9 cellular contexts compared by ENCODE assay signal in genomic region chr5:32283539-32284377, GRCh38. TPM values are rescaled to one million over a fixed set of nuclear protein-coding genes. Genes with fewer than 3 reads are reported as not detected.
DNase-seq lines count a peak whose midpoint lies in the region; ATAC-seq lines count a peak whose summit lies in the region.
"Had no signal": no experiment of that assay in that cellular context is flagged by ENCODE, and none has a peak within 500 bp of the region (broad histone marks: within the 10 kb centered on the region; RNA-seq: fewer than 3 reads in every experiment).

No MANE protein-coding gene starts in this region.

- H3K36me3 ChIP-seq in trophoblast cell (ENCODE audit: control insufficient read depth in 1 of 2, insufficient read depth in 2 of 2, low read length in 2 of 2), result no peaks in the 10 kb centered on the region

- H3K4me3 Mint-ChIP-seq in activated naive CD8-positive, alpha-beta T cell treated with anti-CD3 and anti-CD28 coated beads, Interleukin-2, amount 50 U/mL, for 24 hours, result no peak overlapping the region

- no peak overlapping the region for H4K12ac ChIP-seq in trophoblast cell (ENCODE audit: low read depth, low read length)

- no peak overlapping the region for H4K91ac ChIP-seq in trophoblast cell (ENCODE audit: low read depth, low read length)

- H3K9ac ChIP-seq in trophoblast cell (ENCODE audit: low read length), result no peak overlapping the region

- no peaks in the 10 kb centered on the region for H3K9me3 Mint-ChIP-seq in activated naive CD8-positive, alpha-beta T cell treated with anti-CD3 and anti-CD28 coated beads, Interleukin-2, amount 50 U/mL, for 24 hours

- H2AK5ac ChIP-seq in trophoblast cell (ENCODE audit: low read length), result no peak overlapping the region

- H3K9me3 ChIP-seq in trophoblast cell (ENCODE audit: insufficient read depth, low read depth, low read length), result peaks cover 1% of the 10 kb centered on the region

- H4K8ac ChIP-seq in trophoblast cell (ENCODE audit: low read depth, low read length), result no peak overlapping the region

- H3K23ac ChIP-seq in trophoblast cell (ENCODE audit: low read length), result no peak overlapping the region

- no peak overlapping the region for H3K27ac Mint-ChIP-seq in activated naive CD8-positive, alpha-beta T cell treated with anti-CD3 and anti-CD28 coated beads, Interleukin-2, amount 50 U/mL, for 24 hours

- H3K36me3 Mint-ChIP-seq in activated naive CD8-positive, alpha-beta T cell treated with anti-CD3 and anti-CD28 coated beads, Interleukin-2, amount 50 U/mL, for 24 hours (ENCODE audit: low read depth), result peaks cover 14% of the 10 kb centered on the region

- no peak overlapping the region for H3K18ac ChIP-seq in trophoblast cell (ENCODE audit: low read length)

- ATAC-seq in activated CD4-positive, CD25-positive, alpha-beta regulatory T cell treated with anti-CD3 and anti-CD28 coated beads, Interleukin-2, amount 50 U/mL, for 24 hours, result peak; percentile 71 to 78
- ATAC-seq in HG03045 (IDR thresholded peaks at IDR 0.05; ENCODE audit: unreplicated experiment), result peak; percentile 47
- peak; percentile 86 for ATAC-seq in activated naive CD8-positive, alpha-beta T cell treated with anti-CD3 and anti-CD28 coated beads, Interleukin-2, amount 50 U/mL, for 24 hours

- no peak overlapping the region for H2AFZ ChIP-seq in trophoblast cell (ENCODE audit: insufficient read depth, low read length, poor library complexity)

- no peak overlapping the region for H2BK12ac ChIP-seq in trophoblast cell (ENCODE audit: low read length)

- H3K4ac ChIP-seq in trophoblast cell (ENCODE audit: low read depth, low read length), result no peak overlapping the region

- peaks cover 39% of the 10 kb centered on the region for H3K4me1 Mint-ChIP-seq in activated naive CD8-positive, alpha-beta T cell treated with anti-CD3 and anti-CD28 coated beads, Interleukin-2, amount 50 U/mL, for 24 hours

- no peak overlapping the region for H3K4me3 ChIP-seq in trophoblast cell (ENCODE audit: low read depth, low read length)

- H3K4me2 ChIP-seq in trophoblast cell (ENCODE audit: low read length), result no peak overlapping the region

- no peaks in the 10 kb centered on the region for H3K27me3 ChIP-seq in trophoblast cell (ENCODE audit: insufficient read depth, low read length)

- H3K14ac ChIP-seq in trophoblast cell (ENCODE audit: low read length), result no peak overlapping the region

- no peak overlapping the region for H2BK120ac ChIP-seq in trophoblast cell (ENCODE audit: insufficient read depth, low read length, poor library complexity)

- no peak overlapping the region for H3K27ac ChIP-seq in trophoblast cell (ENCODE audit: low read depth, low read length)

- no CpG with 5 or more reads among the region's 9 CpGs for WGBS in trophoblast cell (ENCODE audit: extremely low coverage, insufficient coverage, insufficient read length)

- peaks cover 0 to 2% of the 10 kb centered on the region in 2 experiments for H3K4me1 ChIP-seq in trophoblast cell (ENCODE audit: control insufficient read depth in 1 of 2, insufficient read depth in 2 of 2, low read length in 2 of 2)

- no peaks in the 10 kb centered on the region for H3K79me1 ChIP-seq in trophoblast cell (ENCODE audit: low read length)

- H3K27me3 Mint-ChIP-seq in activated naive CD8-positive, alpha-beta T cell treated with anti-CD3 and anti-CD28 coated beads, Interleukin-2, amount 50 U/mL, for 24 hours, result no peaks in the 10 kb centered on the region

- no peaks in the 10 kb centered on the region for H3K79me2 ChIP-seq in trophoblast cell (ENCODE audit: control insufficient read depth, insufficient read depth, low read length, poor library complexity)

- DNase-seq in activated CD4-positive, CD25-positive, alpha-beta regulatory T cell treated with anti-CD3 and anti-CD28 coated beads, Interleukin-2, amount 50 U/mL, for 72 hours, result no peak
- peak; percentile 10 for DNase-seq in activated naive CD8-positive, alpha-beta T cell treated with anti-CD3 and anti-CD28 coated beads, Interleukin-2, amount 50 U/mL, for 24 hours
- DNase-seq in trophoblast cell (peak; percentile 16 to 52), NCI-H526 (lab: John Stamatoyannopoulos, UW) (no peak), hippocampal formation (lab: John Stamatoyannopoulos, UW) (no peak), OCI-M1 (lab: John Stamatoyannopoulos, UW) (no peak)
- DNase-seq: ACHN had no signal

- no peak overlapping the region for H2BK5ac ChIP-seq in trophoblast cell (ENCODE audit: low read depth, low read length, poor library complexity)

RNA-seq across cellular contexts. Expression of gene MTMR12, which starts 29.0 kb away (rescaled TPM):
- 14.5 TPM in 2 replicates for polyA plus RNA-seq in trophoblast cell (2013)

Comparison
In these comparisons a context has a peak if more than half of its experiments do, and no peak if none do; other contexts are left out.
1. DNase-seq: peak in activated naive CD8-positive, alpha-beta T cell treated with anti-CD3 and anti-CD28 coated beads, Interleukin-2, amount 50 U/mL, for 24 hours (single experiment) and trophoblast cell (2 of 2); none in activated CD4-positive, CD25-positive, alpha-beta regulatory T cell treated with anti-CD3 and anti-CD28 coated beads, Interleukin-2, amount 50 U/mL, for 72 hours (single experiment), NCI-H526 (0 of 2), hippocampal formation (0 of 2) and OCI-M1 (single experiment).
2. Peak in every context shown above with its lines, with median percentiles within 50 percentile points of each other: ATAC-seq.